In the genomic region with DNA sequence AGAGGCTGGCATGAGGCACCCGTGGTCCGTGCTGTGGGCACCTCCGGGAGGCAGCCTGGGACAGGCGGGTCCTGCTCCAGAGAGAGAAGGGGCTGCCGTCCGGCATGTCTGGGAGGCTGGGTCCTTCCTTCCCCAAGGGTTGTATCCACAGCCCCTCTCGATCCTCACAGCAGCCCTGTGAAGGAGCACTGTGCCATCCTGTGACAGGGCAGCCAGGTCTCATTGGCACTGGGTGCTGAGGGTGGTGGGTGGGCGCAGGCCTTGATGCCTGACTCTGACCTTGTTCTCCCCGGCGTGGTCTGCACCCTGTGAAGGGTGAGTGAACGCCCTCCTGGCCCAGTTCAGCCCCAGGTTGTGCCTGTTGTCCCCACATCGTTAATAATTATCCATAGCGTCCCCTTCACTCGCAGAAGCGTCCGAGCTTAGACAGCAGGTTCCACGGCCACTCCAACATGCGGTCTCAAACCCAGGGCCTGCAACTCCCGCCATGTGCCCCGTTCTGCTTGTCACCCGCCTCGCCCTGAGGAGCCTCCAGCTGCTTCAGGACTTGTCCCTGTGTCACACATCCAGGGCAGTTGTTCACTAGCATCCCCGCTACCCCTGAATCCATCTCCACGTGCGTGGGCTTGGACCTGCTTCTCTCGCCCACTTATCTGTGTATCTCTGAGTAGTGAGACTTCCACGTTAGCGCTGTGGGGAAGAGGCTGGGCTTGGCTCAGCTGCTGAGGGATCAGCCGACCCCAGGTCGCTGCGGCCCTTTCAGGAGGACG, we compare ENCODE assay signal across 18 cellular contexts. TPM values are rescaled to one million over a fixed set of nuclear protein-coding genes. Genes with fewer than 3 reads are reported as not detected.
DNase-seq lines count a peak whose midpoint lies in the region; ATAC-seq, FAIRE-seq and TF ChIP-seq lines count a peak whose summit lies in the region.
"Had no signal": no experiment of that assay in that cellular context is flagged by ENCODE, and none has a peak within 500 bp of the region (broad histone marks: within the 10 kb centered on the region; RNA-seq: fewer than 3 reads in every experiment).

No MANE protein-coding gene starts in this region.

- TF ChIP-seq POLR2A in IMR-90 (IDR thresholded peaks at IDR 0.05; ENCODE audit: low read depth, low read length), result no peak
- TF ChIP-seq POLR2A in sigmoid colon (IDR thresholded peaks at IDR 0.05), result no peak

- H3K27me3 Mint-ChIP-seq in endothelial cell (ENCODE audit: unreplicated experiment), result peaks cover 7% of the 10 kb centered on the region
- H3K27me3 Mint-ChIP-seq: activated B cell treated with CpG ODN at 0.5 μM for 24 hours; activated CD4-positive, alpha-beta memory T cell treated with anti-CD3 and anti-CD28 coated beads for 36 hours; stimulated activated naive CD8-positive, alpha-beta T cell treated with anti-CD3 and anti-CD28 coated beads, Interleukin-15, amount 100 ng/mL, for 72 hours had no signal

- FAIRE-seq in small intestine (lab: Jason Lieb, UNC), result no peak
- FAIRE-seq: GM12892 had no signal

- DNase-seq in IMR-90 (no peak), endothelial cell (ENCODE audit: low spot score) (no peak), left lung (peak; percentile 32 to 74), sigmoid colon (peak; percentile 50), small intestine (no peak), NCI-H510A (lab: John Stamatoyannopoulos, UW) (no peak)
- DNase-seq: activated B cell treated with CpG ODN at 0.5 μM for 24 hours; activated CD4-positive, alpha-beta memory T cell treated with anti-CD3 and anti-CD28 coated beads for 36 hours; C1 segment of cervical spinal cord; MG63; NCI-H510A treated with DMSO at 0.1 percent for 48 hours; stimulated activated naive CD8-positive, alpha-beta T cell treated with anti-CD3 and anti-CD28 coated beads, Interleukin-15, amount 100 ng/mL, for 72 hours; transverse colon had no signal

- TF ChIP-seq CTCF in IMR-90 (conservative IDR thresholded peaks at IDR 0.05; ENCODE audit: low read depth, low read length) (no peak), endothelial cell (IDR thresholded peaks at IDR 0.05; ENCODE audit: unreplicated experiment) (no peak), left lung (IDR thresholded peaks at IDR 0.05) (no peak), sigmoid colon (IDR thresholded peaks at IDR 0.05) (no peak)

- no peak overlapping the region for H4K8ac ChIP-seq in IMR-90 (ENCODE audit: low read depth in 2 of 2, low read length in 2 of 2)

- H3K4ac ChIP-seq in IMR-90 (ENCODE audit: low read depth, low read length), result no peak overlapping the region

- WGBS in IMR-90 (ENCODE audit: extremely low coverage in 2 of 2, insufficient read length in 1 of 2), 2 experiments, result 100% methylated on average over 5 of the region's 32 CpGs; no CpG with 5 or more reads in 1 of the 2 experiments
- 96% methylated on average over 32 of the region's 32 CpGs for WGBS in sigmoid colon, 2 donors
- WGBS in small intestine, 3 donors, result 92 to 93% (median 93%) methylated on average over 32 of the region's 32 CpGs

- BruUV-seq in IMR-90 (replicated peaks; lab: Mats Ljungman, UMichigan), result no TSS peak

- dilution Hi-C loops in IMR-90 (cut with HindIII; ENCODE audit: low sequenced_read_pairs, unreplicated experiment), result no loop called here

- H3K23ac ChIP-seq in IMR-90 (ENCODE audit: low read depth, low read length), result no peak overlapping the region

- H3K27me3 ChIP-seq in IMR-90 (ENCODE audit: control insufficient read depth, insufficient read depth, low read length) (no peaks in the 10 kb centered on the region), left lung (no peaks in the 10 kb centered on the region), sigmoid colon (no peaks in the 10 kb centered on the region), small intestine (ENCODE audit: control insufficient read depth in 2 of 2, insufficient read depth in 2 of 2, low read length in 2 of 2) (no peaks in the 10 kb centered on the region)
- H3K27me3 ChIP-seq: adrenal gland, breast epithelium, MG63, transverse colon had no signal

- peaks cover 17 to 70% of the 10 kb centered on the region in 2 experiments for H3K79me1 ChIP-seq in IMR-90 (ENCODE audit: low read depth in 1 of 2, low read length in 2 of 2)

- peak overlapping the region; percentile 29 for H2AFZ ChIP-seq in IMR-90 (replicated peaks; ENCODE audit: low read length, poor library complexity)

- H4K20me1 ChIP-seq in IMR-90 (ENCODE audit: insufficient read depth, low read length), result peaks cover 27% of the 10 kb centered on the region

- no peak overlapping the region for H3K56ac ChIP-seq in IMR-90 (ENCODE audit: extremely low read depth, insufficient read depth, low read length)

- no peak overlapping the region for H4K5ac ChIP-seq in IMR-90 (ENCODE audit: low read depth, low read length)

- ATAC-seq in IMR-90 (ENCODE audit: low read depth) (no peak), left lung (peak; percentile 1), GM19397 (IDR thresholded peaks at IDR 0.05; ENCODE audit: unreplicated experiment) (no peak)
- ATAC-seq: stimulated activated naive CD8-positive, alpha-beta T cell treated with anti-CD3 and anti-CD28 coated beads, Interleukin-15, amount 100 ng/mL, for 72 hours had no signal

- H3K4me1 Mint-ChIP-seq in endothelial cell (ENCODE audit: unreplicated experiment), result peaks cover 66% of the 10 kb centered on the region

- CTCF ChIA-PET in IMR-90 (lab: Yijun Ruan, JAX), result no interaction called here

- TF ChIP-seq EP300 in sigmoid colon (IDR thresholded peaks at IDR 0.05), result no peak

- POLR2A ChIA-PET in IMR-90 (lab: Charles Lee; ENCODE audit: unreplicated experiment), result no interaction called here

- peak overlapping the region; percentile 39 for H3K4me3 Mint-ChIP-seq in endothelial cell (ENCODE audit: unreplicated experiment)
- H3K4me3 Mint-ChIP-seq: activated B cell treated with CpG ODN at 0.5 μM for 24 hours; activated CD4-positive, alpha-beta memory T cell treated with anti-CD3 and anti-CD28 coated beads for 36 hours; stimulated activated naive CD8-positive, alpha-beta T cell treated with anti-CD3 and anti-CD28 coated beads, Interleukin-15, amount 100 ng/mL, for 72 hours had no signal

- no peak overlapping the region for H3K14ac ChIP-seq in IMR-90 (replicated peaks; ENCODE audit: low read depth, low read length)

- in situ Hi-C loops in IMR-90 (cut with MboI; ENCODE audit: low sequenced_read_pairs), result no loop called here

- no peak overlapping the region for H2BK5ac ChIP-seq in IMR-90 (ENCODE audit: low read depth, low read length, poor library complexity, severe bottlenecking)

- H2AK9ac ChIP-seq in IMR-90 (replicated peaks; ENCODE audit: low read depth, low read length, poor library complexity), result peak overlapping the region; percentile 8

- no peak overlapping the region for H3K18ac ChIP-seq in IMR-90 (ENCODE audit: low read depth, low read length)

- no peak overlapping the region for H2AK5ac ChIP-seq in IMR-90 (ENCODE audit: low read depth, low read length)

- H3K36me3 ChIP-seq in IMR-90 (ENCODE audit: control insufficient read depth, insufficient read depth, low read length) (0 out of 2 replicates have a peak, but pooled peaks cover 4% of the 10 kb centered on the region), left lung (peaks cover 0 to 26% of the 10 kb centered on the region in 2 donors), sigmoid colon (no peaks in the 10 kb centered on the region), small intestine (ENCODE audit: control insufficient read depth in 2 of 2, insufficient read depth in 2 of 2, low read length in 2 of 2) (peaks cover 0 to 2% of the 10 kb centered on the region in 2 donors)
- H3K36me3 ChIP-seq: breast epithelium, MG63, transverse colon had no signal

- no peak overlapping the region for H3K27ac ChIP-seq in IMR-90 (ENCODE audit: insufficient read depth, low read length)
- peak overlapping the region; percentile 8 to 26 for H3K27ac ChIP-seq in left lung
- no peak overlapping the region for H3K27ac ChIP-seq in sigmoid colon
- no peak overlapping the region for H3K27ac ChIP-seq in small intestine (ENCODE audit: low read depth in 1 of 2, low read length in 1 of 2)
- H3K27ac ChIP-seq: adrenal gland, breast epithelium, SK-N-MC, transverse colon had no signal

- H2BK120ac ChIP-seq in IMR-90 (ENCODE audit: low read depth, low read length), result no peak overlapping the region

- no peak overlapping the region for H2BK20ac ChIP-seq in IMR-90 (ENCODE audit: low read depth, low read length)

- H3K9me3 Mint-ChIP-seq in endothelial cell (ENCODE audit: unreplicated experiment), result no peaks in the 10 kb centered on the region
- H3K9me3 Mint-ChIP-seq: activated B cell treated with CpG ODN at 0.5 μM for 24 hours; activated CD4-positive, alpha-beta memory T cell treated with anti-CD3 and anti-CD28 coated beads for 36 hours; stimulated activated naive CD8-positive, alpha-beta T cell treated with anti-CD3 and anti-CD28 coated beads, Interleukin-15, amount 100 ng/mL, for 72 hours had no signal

- peaks cover 7% of the 10 kb centered on the region; the same call in 1 of the 2 replicates for H3K9me1 ChIP-seq in IMR-90 (ENCODE audit: insufficient read depth, low read length)

- H3K4me3 ChIP-seq in IMR-90 (ENCODE audit: insufficient read depth, low read depth, low read length) (no peak overlapping the region), left lung (no peak overlapping the region), sigmoid colon (no peak overlapping the region), small intestine (ENCODE audit: low read depth in 1 of 2, low read length in 2 of 2) (no peak overlapping the region)
- H3K4me3 ChIP-seq: adrenal gland, breast epithelium, MG63, SK-N-MC, transverse colon had no signal

- no peak overlapping the region for H3K27ac Mint-ChIP-seq in endothelial cell (ENCODE audit: unreplicated experiment)
- H3K27ac Mint-ChIP-seq: activated B cell treated with CpG ODN at 0.5 μM for 24 hours; activated CD4-positive, alpha-beta memory T cell treated with anti-CD3 and anti-CD28 coated beads for 36 hours; stimulated activated naive CD8-positive, alpha-beta T cell treated with anti-CD3 and anti-CD28 coated beads, Interleukin-15, amount 100 ng/mL, for 72 hours had no signal

- peaks cover 18% of the 10 kb centered on the region for H3K36me3 Mint-ChIP-seq in endothelial cell (ENCODE audit: low read depth, unreplicated experiment)
- H3K36me3 Mint-ChIP-seq: activated CD4-positive, alpha-beta memory T cell treated with anti-CD3 and anti-CD28 coated beads for 36 hours had no signal

- H3K9me3 ChIP-seq in IMR-90 (ENCODE audit: control insufficient read depth, insufficient read depth, low read length), result no peaks in the 10 kb centered on the region
- H3K9me3 ChIP-seq in left lung, result no peaks in the 10 kb centered on the region
- H3K9me3 ChIP-seq in sigmoid colon, result no peaks in the 10 kb centered on the region
- H3K9me3 ChIP-seq in small intestine (ENCODE audit: control insufficient read depth, low read depth), result no peaks in the 10 kb centered on the region
- H3K9me3 ChIP-seq: adrenal gland, breast epithelium, MG63, transverse colon had no signal

- no peak overlapping the region for H4K91ac ChIP-seq in IMR-90 (ENCODE audit: insufficient read depth, low read depth, low read length)

- H2BK15ac ChIP-seq in IMR-90 (ENCODE audit: low read depth, low read length), result no peak overlapping the region

- no peak overlapping the region for H3K9ac ChIP-seq in IMR-90 (ENCODE audit: low read depth, low read length)

- H3K4me2 ChIP-seq in IMR-90 (ENCODE audit: low read depth, low read length), result no peak overlapping the region

- no peak for TF ChIP-seq RAD21 in IMR-90 (IDR thresholded peaks at IDR 0.05; ENCODE audit: low read length)

- peaks cover 13% of the 10 kb centered on the region; the same call in 1 of the 2 replicates for H3K4me1 ChIP-seq in IMR-90 (ENCODE audit: control insufficient read depth, insufficient read depth, low read length)
- peaks cover 3 to 69% of the 10 kb centered on the region in 2 donors for H3K4me1 ChIP-seq in left lung
- H3K4me1 ChIP-seq in sigmoid colon, result no peaks in the 10 kb centered on the region
- H3K4me1 ChIP-seq in small intestine (ENCODE audit: control insufficient read depth in 2 of 2, insufficient read depth in 1 of 2, low read depth in 1 of 2, low read length in 1 of 2), result peaks cover 0 to 2% of the 10 kb centered on the region in 2 donors
- H3K4me1 ChIP-seq: breast epithelium, transverse colon had no signal

- intact Hi-C loops in IMR-90 (cut with micrococcal nuclease) (no loop called here), left lung (cut with DNase I) (no loop called here), sigmoid colon (cut with DNase I) (no loop called here)

RNA-seq across cellular contexts. Expression of a gene that starts 10.6 kb away (rescaled TPM):
- total RNA-seq in IMR-90 (2012; rRNA removed) (8.4 and 8.9 TPM in 2 replicates), endothelial cell (ENCODE audit: unreplicated experiment) (211 TPM), left lung (100 to 1,000 TPM; 271 to 457 TPM), sigmoid colon (10 to 100 TPM in 2 of 4 donors, 1 to 10 TPM in 2; 9.6 to 22.9 (median 15.9) TPM)
- polyA plus RNA-seq in IMR-90 (2012; rRNA removed) (11.4 and 12.0 TPM in 2 replicates), sigmoid colon (1 to 10 TPM in 2 of 3 donors, under 1 TPM in 1; 0.69 to 8.5 (median 3.0) TPM), small intestine (10 to 100 TPM in 1 of 3 donors, 1 to 10 TPM in 2; 3.2 to 15.1 (median 4.0) TPM)
- polyA plus RNA-seq in IMR-90 (2012; cell fraction: cytosol; rRNA removed), result 6.7 and 9.4 TPM in 2 replicates
- polyA plus RNA-seq in IMR-90 (2012; cell fraction: nucleus; rRNA removed; ENCODE audit: low replicate concordance), result 23.7 and 37.4 TPM in 2 replicates

Comparison
In these comparisons a context has a peak if more than half of its experiments do, and no peak if none do; other contexts are left out.
1. DNase-seq: peak in left lung (2 of 2) and sigmoid colon (single experiment); none in IMR-90 (single experiment), endothelial cell (single experiment), small intestine (single experiment) and NCI-H510A (single experiment).
2. H3K27ac ChIP-seq: peak in left lung (2 of 2); none in IMR-90 (single experiment), sigmoid colon (0 of 4) and small intestine (0 of 2).